19 cellular contexts compared by ENCODE assay signal in the genomic region with DNA sequence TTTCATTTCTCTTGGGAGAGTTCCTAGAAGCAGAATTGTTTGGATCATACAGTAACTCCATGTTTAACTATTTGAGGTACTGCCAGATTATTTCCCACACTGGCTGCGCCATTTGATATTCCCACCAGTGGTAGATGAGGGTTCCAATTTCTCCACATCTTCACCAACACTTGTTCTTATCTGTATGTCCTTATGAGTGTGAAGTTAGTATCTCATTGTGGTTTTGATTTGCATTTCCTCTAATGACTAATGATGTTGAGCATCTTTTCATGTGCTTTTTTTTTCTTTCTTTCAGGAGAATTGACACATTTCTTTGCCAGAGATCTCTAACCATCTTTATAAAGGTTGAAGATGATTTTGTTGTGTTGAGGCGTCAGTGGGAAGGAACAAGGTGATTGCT. TPM values are rescaled to one million over a fixed set of nuclear protein-coding genes. Genes with fewer than 3 reads are reported as not detected.
DNase-seq lines count a peak whose midpoint lies in the region; ATAC-seq, FAIRE-seq and TF ChIP-seq lines count a peak whose summit lies in the region.
"Had no signal": no experiment of that assay in that cellular context is flagged by ENCODE, and none has a peak within 500 bp of the region (broad histone marks: within the 10 kb centered on the region; RNA-seq: fewer than 3 reads in every experiment).

No MANE protein-coding gene starts in this region.

- H3K9ac ChIP-seq in BLaER1 (no peak overlapping the region), GM12878 (ENCODE audit: control insufficient read depth, insufficient read depth, low read length) (no peak overlapping the region)

- peaks cover 64% of the 10 kb centered on the region; the same call in 1 of the 2 replicates for H4K20me1 ChIP-seq in BLaER1
- H4K20me1 ChIP-seq in GM12878 (ENCODE audit: control insufficient read depth, insufficient read depth) = no peaks in the 10 kb centered on the region
- no peaks in the 10 kb centered on the region for H4K20me1 ChIP-seq in osteoblast (ENCODE audit: insufficient read depth, low read length)

- peak overlapping the region in 5 of 8 donors; percentile 5 to 73 (median 44) for H3K27ac Mint-ChIP-seq in CD8-positive, alpha-beta memory T cell

- H3K27ac ChIP-seq in BLaER1 (no peak overlapping the region), GM12878 (ENCODE audit: control insufficient read depth, insufficient read depth) (peak overlapping the region; percentile 54), Peyer's patch (peak overlapping the region in 2 of 4 donors; percentile 4 to 86), osteoblast (ENCODE audit: low read depth, low read length) (no peak overlapping the region)
- no peak overlapping the region for H3K27ac ChIP-seq in CD8-positive, alpha-beta memory T cell (ENCODE audit: low read depth, low read length)
- H3K27ac ChIP-seq: tibial nerve, WERI-Rb-1 had no signal

- no peaks in the 10 kb centered on the region for H3K9me3 ChIP-seq in BLaER1
- no peaks in the 10 kb centered on the region for H3K9me3 ChIP-seq in CD8-positive, alpha-beta memory T cell (ENCODE audit: low read length)
- H3K9me3 ChIP-seq in GM12878 (replicated peaks; ENCODE audit: control insufficient read depth, insufficient read depth, low read length) = no peaks in the 10 kb centered on the region
- no peaks in the 10 kb centered on the region for H3K9me3 ChIP-seq in Peyer's patch
- H3K9me3 ChIP-seq in osteoblast (ENCODE audit: low read depth, low read length) = no peaks in the 10 kb centered on the region
- H3K9me3 ChIP-seq: tibial nerve had no signal

- in situ Hi-C loops in GM12878 (cut with MboI) = no loop called here

- 52% methylated on average over 2 of the region's 2 CpGs for WGBS in GM12878 (ENCODE audit: insufficient coverage, insufficient replicate concordance, low lambda C conversion rate, missing lambda C conversion rate)

- no peak for FAIRE-seq in GM12878 (lab: Jason Lieb, UNC)
- FAIRE-seq: astrocyte, colon had no signal

- H3K79me2 ChIP-seq in GM12878 (ENCODE audit: control insufficient read depth, insufficient read depth, low read length) = peaks cover 87% of the 10 kb centered on the region
- H3K79me2 ChIP-seq in osteoblast (ENCODE audit: insufficient read depth, low read length) = peaks cover 19% of the 10 kb centered on the region

- SMC1A ChIA-PET in GM12878 (lab: Charles Lee; ENCODE audit: uncharacterized antibody, unreplicated experiment) = interaction anchor here (1.2 to 3.0 kb wide), 11 partner anchors 12 to 162 kb away, joined by 3 to 14 read pairs (median 6); no protein-coding TSS in a partner anchor

- DNase-seq in CD8-positive, alpha-beta memory T cell = no peak
- DNase-seq in OCI-M1 (lab: John Stamatoyannopoulos, UW) = peak; percentile 15
- DNase-seq in GM12878 (ENCODE audit: low read depth, low spot score) = no peak
- no peak for DNase-seq in Peyer's patch
- DNase-seq in NCI-H510A (lab: John Stamatoyannopoulos, UW) = no peak
- no peak for DNase-seq in ecto neural progenitor cell (ENCODE audit: low spot score)
- no peak for DNase-seq in osteoblast (ENCODE audit: insufficient read length, low spot score, missing footprints)
- DNase-seq: DMS 273 treated with DMSO at 0.1 percent for 48 hours; foreskin melanocyte; NCI-H1048; NCI-H2081; NCI-H748 treated with DMSO at 0.1 percent for 48 hours; stimulated activated CD4-positive, alpha-beta T cell treated with anti-CD3 and anti-CD28 coated beads, Interleukin-2, amount 100 ng/mL, for 48 hours; stimulated activated CD8-positive, alpha-beta memory T cell treated with anti-CD3 and anti-CD28 coated beads, Interleukin-4, amount 100 ng/mL, for 48 hours; WERI-Rb-1 had no signal

- H2AFZ ChIP-seq in GM12878 (ENCODE audit: control insufficient read depth, low read depth, low read length) (no peak overlapping the region), osteoblast (ENCODE audit: low read length) (no peak overlapping the region)

- POLR2A ChIA-PET in CD8-positive, alpha-beta memory T cell (lab: Charles Lee) = no interaction called here
- POLR2A ChIA-PET in GM12878 (lab: Charles Lee) = interaction anchor here (1.5 to 1.6 kb wide), 2 partner anchors 16 to 131 kb away, joined by 3 to 6 read pairs; no protein-coding TSS in a partner anchor

- H3K27me3 Mint-ChIP-seq in CD8-positive, alpha-beta memory T cell = no peaks in the 10 kb centered on the region

- no peaks in the 10 kb centered on the region for H3K9me3 Mint-ChIP-seq in CD8-positive, alpha-beta memory T cell

- peak overlapping the region in 4 of 7 donors; percentile 17 to 60 (median 36) for H3K4me3 Mint-ChIP-seq in CD8-positive, alpha-beta memory T cell

- H3K27me3 ChIP-seq in BLaER1 (no peaks in the 10 kb centered on the region), GM12878 (replicated peaks in 1 of 2; ENCODE audit: control insufficient read depth in 2 of 2, insufficient read depth in 2 of 2, low read length in 1 of 2) (no peaks in the 10 kb centered on the region), Peyer's patch (no peaks in the 10 kb centered on the region), osteoblast (ENCODE audit: insufficient read depth, low read length) (no peaks in the 10 kb centered on the region)
- no peaks in the 10 kb centered on the region for H3K27me3 ChIP-seq in CD8-positive, alpha-beta memory T cell (ENCODE audit: insufficient read depth, low read length, poor library complexity, severe bottlenecking)
- H3K27me3 ChIP-seq: tibial nerve had no signal

- CTCF ChIA-PET in CD8-positive, alpha-beta memory T cell (lab: Charles Lee) = interaction anchor here (1.2 to 1.6 kb wide), 3 partner anchors 14 to 42 kb away, joined by 3 to 4 read pairs (median 3); no protein-coding TSS in a partner anchor
- CTCF ChIA-PET in GM12878 (lab: Yijun Ruan, JAX) = interaction anchor here (1.0 to 2.2 kb wide), 8 partner anchors 10 to 163 kb away, joined by 3 to 8 read pairs (median 5); no protein-coding TSS in a partner anchor

- H3K4me2 ChIP-seq in BLaER1 (peak overlapping the region; percentile 89), GM12878 (ENCODE audit: control insufficient read depth, insufficient read depth) (peak overlapping the region; percentile 32; the same call in 1 of the 2 replicates), osteoblast (ENCODE audit: insufficient read depth, low read length) (no peak overlapping the region)

- TF ChIP-seq POLR2A in GM12878 (IDR thresholded peaks at IDR 0.05; ENCODE audit: low read depth, low read length) (no peak), Peyer's patch (IDR thresholded peaks at IDR 0.05) (no peak)

- no TSS peak for BruUV-seq in GM12878 (replicated peaks; lab: Mats Ljungman, UMichigan)

- intact Hi-C loops in GM12878 (cut with micrococcal nuclease; ENCODE audit: unreplicated experiment) = loop anchor here (1.0 to 10.0 kb wide), 3 partner anchors 88 to 365 kb away; no protein-coding TSS in a partner anchor

- H3K36me3 ChIP-seq in BLaER1 = peaks cover 47% of the 10 kb centered on the region
- peaks cover 6% of the 10 kb centered on the region for H3K36me3 ChIP-seq in CD8-positive, alpha-beta memory T cell (ENCODE audit: insufficient read depth, low read length)
- peaks cover 2 to 8% of the 10 kb centered on the region in 2 experiments; a peak in 3 of 4 replicates for H3K36me3 ChIP-seq in GM12878 (ENCODE audit: control insufficient read depth in 2 of 2, insufficient read depth in 2 of 2, low read length in 1 of 2)
- peaks cover 0 to 6% (median 0%) of the 10 kb centered on the region in 3 donors for H3K36me3 ChIP-seq in Peyer's patch
- H3K36me3 ChIP-seq in osteoblast (ENCODE audit: insufficient read depth, low read length) = no peaks in the 10 kb centered on the region
- H3K36me3 ChIP-seq: tibial nerve had no signal

- TF ChIP-seq EP300 in GM12878 (IDR thresholded peaks at IDR 0.05; ENCODE audit: borderline replicate concordance in 1 of 2, control insufficient read depth in 1 of 2, low read depth in 2 of 2, low read length in 2 of 2) = no peak

- RAD21 ChIA-PET in GM12878 (lab: Charles Lee; ENCODE audit: unreplicated experiment) = interaction anchor here (0.9 to 2.0 kb wide), 3 partner anchors 13 to 161 kb away, joined by 3 to 10 read pairs (median 3); no protein-coding TSS in a partner anchor

- no peak for ATAC-seq in GM12878

- peaks cover 1 to 13% (median 8%) of the 10 kb centered on the region in 3 donors for H3K36me3 Mint-ChIP-seq in CD8-positive, alpha-beta memory T cell

- H3K4me3 ChIP-seq in BLaER1 = no peak overlapping the region
- no peak overlapping the region for H3K4me3 ChIP-seq in CD8-positive, alpha-beta memory T cell (ENCODE audit: low read length)
- H3K4me3 ChIP-seq in GM12878 = peak overlapping the region; percentile 7
- no peak overlapping the region for H3K4me3 ChIP-seq in Peyer's patch
- no peak overlapping the region for H3K4me3 ChIP-seq in osteoblast (ENCODE audit: insufficient read depth, low read length)
- H3K4me3 ChIP-seq: tibial nerve had no signal

- TF ChIP-seq RAD21 in GM12878 (IDR thresholded peaks at IDR 0.05; ENCODE audit: insufficient read depth, low read depth, low read length) = no peak

- H3K4me1 Mint-ChIP-seq in CD8-positive, alpha-beta memory T cell = peaks cover 86 to 100% (median 98%) of the 10 kb centered on the region in 3 donors

- TF ChIP-seq CTCF in GM12878 (IDR thresholded peaks at IDR 0.05 in 2 of 3, conservative IDR thresholded peaks at IDR 0.05 in 1 of 3; ENCODE audit: control insufficient read depth in 2 of 3, extremely low read depth in 1 of 3, insufficient read depth in 1 of 3, low read depth in 3 of 3, low read length in 3 of 3) (no peak), Peyer's patch (IDR thresholded peaks at IDR 0.05) (no peak), osteoblast (IDR thresholded peaks at IDR 0.05; ENCODE audit: extremely low read depth, low read depth, low read length) (no peak)

- peaks cover 100% of the 10 kb centered on the region for H3K4me1 ChIP-seq in BLaER1
- H3K4me1 ChIP-seq in CD8-positive, alpha-beta memory T cell (ENCODE audit: insufficient read depth, low read length) = peaks cover 93% of the 10 kb centered on the region
- peaks cover 95% of the 10 kb centered on the region for H3K4me1 ChIP-seq in GM12878 (ENCODE audit: control insufficient read depth, insufficient read depth, low read length)
- H3K4me1 ChIP-seq in Peyer's patch = peaks cover 0 to 68% (median 41%) of the 10 kb centered on the region in 4 donors
- peaks cover 9% of the 10 kb centered on the region for H3K4me1 ChIP-seq in osteoblast (ENCODE audit: insufficient read depth, low read length)

RNA-seq across cellular contexts. Expression of gene MGAT5, which starts 4.1 kb away (rescaled TPM):
- total RNA-seq in CD8-positive, alpha-beta memory T cell = 10 to 100 TPM; 40.9 to 42.4 TPM
- polyA plus RNA-seq in CD8-positive, alpha-beta memory T cell = 6.4 TPM
- 135 and 137 TPM in 2 replicates for total RNA-seq in GM12878 (2013; cell fraction: nucleolus; rRNA removed)
- total RNA-seq in GM12878 (2014; rRNA removed) (54.3 and 54.6 TPM in 2 replicates), GM12878 (2014; rRNA removed; fragmentation: Illumina TruSeq; extraction: Trizol) (53.7 and 54.0 TPM in 2 replicates), GM12878 (2021) (104 and 109 TPM in 2 replicates), Peyer's patch (100 to 1,000 TPM; 106 to 182 (median 117) TPM), osteoblast (28.3 and 29.7 TPM in 2 replicates)
- polyA plus RNA-seq in GM12878 (2011; ENCODE audit: low read depth) = 32.2 TPM
- polyA plus RNA-seq in GM12878 (2011; rRNA removed) (30.1 and 31.5 TPM in 2 replicates), GM12878 (2014; fragmentation: Illumina TruSeq; extraction: Trizol) (55.3 and 58.4 TPM in 2 replicates), GM12878 (2014; fragmentation: Nextera tagmentation; extraction: Ambion mirVana) (1 to 10 TPM; 9.1 to 9.8 TPM), GM12878 (2014; rRNA removed) (40.2 and 40.9 TPM in 2 replicates), GM12878 (2016; fragmentation: Nextera tagmentation; extraction: Ambion mirVana) (1 to 10 TPM; 4.9 to 6.3 TPM)
- polyA plus RNA-seq in GM12878 (2011; cell fraction: cytosol; rRNA removed) = 34.4 and 35.9 TPM in 2 replicates
- 27.6 and 27.9 TPM in 2 replicates for polyA plus RNA-seq in GM12878 (2011; cell fraction: nucleus; rRNA removed)
- polyA plus RNA-seq in GM12878 (2012) = 33.0 and 39.4 TPM in 2 replicates
- 126 and 130 TPM in 2 replicates for polyA minus RNA-seq in GM12878 (2011; rRNA and poly(A)+ RNA removed)
- polyA minus RNA-seq in GM12878 (2011; cell fraction: cytosol; rRNA and poly(A)+ RNA removed) = 31.1 and 35.7 TPM in 2 replicates
- polyA minus RNA-seq in GM12878 (2011; cell fraction: nucleus; rRNA and poly(A)+ RNA removed) = 117 and 129 TPM in 2 replicates
